In genomic region chr3:43448098-43448497, GRCh38 we compare ENCODE assay signal across 18 cellular contexts.
A peak's percentile ranks its signal among the peaks of the same experiment; 100 is the strongest.
DNase-seq lines count a peak whose midpoint lies in the region; ATAC-seq and TF ChIP-seq lines count a peak whose summit lies in the region.
"Had no signal": no experiment of that assay in that cellular context is flagged by ENCODE, and none has a peak within 500 bp of the region (broad histone marks: within the 10 kb centered on the region; RNA-seq: fewer than 3 reads in every experiment).

No MANE protein-coding gene starts in this region.

- no peaks in the 10 kb centered on the region for H3K27me3 Mint-ChIP-seq in activated CD8-positive, alpha-beta T cell treated with anti-CD3 and anti-CD28 coated beads for 36 hours
- no peaks in the 10 kb centered on the region for H3K27me3 Mint-ChIP-seq in activated CD8-positive, alpha-beta T cell treated with anti-CD3 and anti-CD28 coated beads, Interleukin-2, amount 10 ng/mL, durations not matched to agents 7 days and 5 days (ENCODE audit: low read depth)
- H3K27me3 Mint-ChIP-seq in activated T-helper 17 cell treated with anti-CD3 and anti-CD28 coated beads, Interleukin-2, amount 50 U/mL, for 72 hours: no peaks in the 10 kb centered on the region
- no peaks in the 10 kb centered on the region for H3K27me3 Mint-ChIP-seq in natural killer cell (ENCODE audit: low read depth in 2 of 2)
- H3K27me3 Mint-ChIP-seq: CD4-positive, alpha-beta memory T cell had no signal

- peak; percentile 47 for ATAC-seq in activated CD8-positive, alpha-beta T cell treated with anti-CD3 and anti-CD28 coated beads for 36 hours
- no peak for ATAC-seq in activated CD8-positive, alpha-beta T cell treated with anti-CD3 and anti-CD28 coated beads, Interleukin-2, amount 10 ng/mL, durations not matched to agents 7 days and 5 days
- ATAC-seq in activated naive CD4-positive, alpha-beta T cell treated with anti-CD3 and anti-CD28 coated beads, Interleukin-2, amount 50 U/mL, for 72 hours: peak; percentile 41 to 76
- peak; percentile 89 for ATAC-seq in activated T-helper 17 cell treated with anti-CD3 and anti-CD28 coated beads, Interleukin-2, amount 50 U/mL, for 72 hours (replicated peaks)
- no peak for ATAC-seq in Right ventricle myocardium inferior
- ATAC-seq in natural killer cell: no peak
- ATAC-seq: A549, HCT116 had no signal

- H3K4me3 Mint-ChIP-seq in activated CD8-positive, alpha-beta T cell treated with anti-CD3 and anti-CD28 coated beads for 36 hours: no peak overlapping the region
- no peak overlapping the region for H3K4me3 Mint-ChIP-seq in activated CD8-positive, alpha-beta T cell treated with anti-CD3 and anti-CD28 coated beads, Interleukin-2, amount 10 ng/mL, durations not matched to agents 7 days and 5 days
- H3K4me3 Mint-ChIP-seq in activated T-helper 17 cell treated with anti-CD3 and anti-CD28 coated beads, Interleukin-2, amount 50 U/mL, for 72 hours: no peak overlapping the region
- no peak overlapping the region for H3K4me3 Mint-ChIP-seq in natural killer cell
- H3K4me3 Mint-ChIP-seq: CD14-positive monocyte; CD4-positive, alpha-beta memory T cell; HFFc6 had no signal

- H3K4me1 Mint-ChIP-seq in activated CD8-positive, alpha-beta T cell treated with anti-CD3 and anti-CD28 coated beads for 36 hours (ENCODE audit: low read depth): peaks cover 4% of the 10 kb centered on the region
- H3K4me1 Mint-ChIP-seq in activated CD8-positive, alpha-beta T cell treated with anti-CD3 and anti-CD28 coated beads, Interleukin-2, amount 10 ng/mL, durations not matched to agents 7 days and 5 days (ENCODE audit: low read depth): peaks cover 2% of the 10 kb centered on the region
- peaks cover 4% of the 10 kb centered on the region for H3K4me1 Mint-ChIP-seq in activated T-helper 17 cell treated with anti-CD3 and anti-CD28 coated beads, Interleukin-2, amount 50 U/mL, for 72 hours
- H3K4me1 Mint-ChIP-seq in natural killer cell: peaks cover 8 to 9% of the 10 kb centered on the region in 2 donors

- DNase-seq in activated CD8-positive, alpha-beta T cell treated with anti-CD3 and anti-CD28 coated beads for 36 hours: peak; percentile 10
- DNase-seq in activated CD8-positive, alpha-beta T cell treated with anti-CD3 and anti-CD28 coated beads, Interleukin-2, amount 10 ng/mL, durations not matched to agents 7 days and 5 days: no peak
- no peak for DNase-seq in activated naive CD4-positive, alpha-beta T cell treated with anti-CD3 and anti-CD28 coated beads, Interleukin-2, amount 50 U/mL, for 72 hours (ENCODE audit: low spot score in 2 of 2)
- no peak for DNase-seq in activated naive CD4-positive, alpha-beta T cell treated with Interleukin-2 at 50 U/mL for 16 hours
- DNase-seq in Right ventricle myocardium inferior (ENCODE audit: missing footprints): no peak
- no peak for DNase-seq in natural killer cell
- DNase-seq: CD4-positive, alpha-beta memory T cell; DMS153; DMS79; GDM1; GOT3; H7; HFFc6; IMR-90 had no signal

- POLR2A ChIA-PET in activated CD8-positive, alpha-beta T cell treated with anti-CD3 and anti-CD28 coated beads for 36 hours (lab: Charles Lee): no interaction called here
- POLR2A ChIA-PET in activated CD8-positive, alpha-beta T cell treated with anti-CD3 and anti-CD28 coated beads, Interleukin-2, amount 10 ng/mL, durations not matched to agents 7 days and 5 days (lab: Charles Lee): no interaction called here

- no peaks in the 10 kb centered on the region for H3K36me3 Mint-ChIP-seq in activated CD8-positive, alpha-beta T cell treated with anti-CD3 and anti-CD28 coated beads for 36 hours (ENCODE audit: low read depth)
- H3K36me3 Mint-ChIP-seq in activated CD8-positive, alpha-beta T cell treated with anti-CD3 and anti-CD28 coated beads, Interleukin-2, amount 10 ng/mL, durations not matched to agents 7 days and 5 days (ENCODE audit: low read depth): no peaks in the 10 kb centered on the region
- no peaks in the 10 kb centered on the region for H3K36me3 Mint-ChIP-seq in activated naive CD4-positive, alpha-beta T cell treated with anti-CD3 and anti-CD28 coated beads, Interleukin-2, amount 50 U/mL, for 72 hours
- H3K36me3 Mint-ChIP-seq in activated T-helper 17 cell treated with anti-CD3 and anti-CD28 coated beads, Interleukin-2, amount 50 U/mL, for 72 hours (ENCODE audit: low read depth): no peaks in the 10 kb centered on the region
- no peaks in the 10 kb centered on the region for H3K36me3 Mint-ChIP-seq in natural killer cell
- H3K36me3 Mint-ChIP-seq: CD4-positive, alpha-beta memory T cell had no signal

- TF ChIP-seq CTCF in activated CD8-positive, alpha-beta T cell treated with anti-CD3 and anti-CD28 coated beads for 36 hours (IDR thresholded peaks at IDR 0.05): no peak
- no peak for TF ChIP-seq CTCF in natural killer cell (IDR thresholded peaks at IDR 0.05)

- H3K9me3 Mint-ChIP-seq in activated CD8-positive, alpha-beta T cell treated with anti-CD3 and anti-CD28 coated beads for 36 hours: no peaks in the 10 kb centered on the region
- H3K9me3 Mint-ChIP-seq in activated CD8-positive, alpha-beta T cell treated with anti-CD3 and anti-CD28 coated beads, Interleukin-2, amount 10 ng/mL, durations not matched to agents 7 days and 5 days (ENCODE audit: insufficient read depth): no peaks in the 10 kb centered on the region
- H3K9me3 Mint-ChIP-seq in activated naive CD4-positive, alpha-beta T cell treated with anti-CD3 and anti-CD28 coated beads, Interleukin-2, amount 50 U/mL, for 72 hours: no peaks in the 10 kb centered on the region
- H3K9me3 Mint-ChIP-seq in activated T-helper 17 cell treated with anti-CD3 and anti-CD28 coated beads, Interleukin-2, amount 50 U/mL, for 72 hours: no peaks in the 10 kb centered on the region
- H3K9me3 Mint-ChIP-seq in natural killer cell: no peaks in the 10 kb centered on the region
- H3K9me3 Mint-ChIP-seq: CD14-positive monocyte, HFFc6 had no signal

- CTCF ChIA-PET in activated CD8-positive, alpha-beta T cell treated with anti-CD3 and anti-CD28 coated beads for 36 hours (lab: Charles Lee): no interaction called here
- CTCF ChIA-PET in activated CD8-positive, alpha-beta T cell treated with anti-CD3 and anti-CD28 coated beads, Interleukin-2, amount 10 ng/mL, durations not matched to agents 7 days and 5 days (lab: Charles Lee): interaction anchor here (1.1 to 1.4 kb wide), 3 partner anchors 9 to 59 kb away, joined by 3 to 4 read pairs (median 3); no protein-coding TSS in a partner anchor

- H3K27ac Mint-ChIP-seq in activated CD8-positive, alpha-beta T cell treated with anti-CD3 and anti-CD28 coated beads for 36 hours: no peak overlapping the region
- H3K27ac Mint-ChIP-seq in activated CD8-positive, alpha-beta T cell treated with anti-CD3 and anti-CD28 coated beads, Interleukin-2, amount 10 ng/mL, durations not matched to agents 7 days and 5 days: no peak overlapping the region
- H3K27ac Mint-ChIP-seq in activated naive CD4-positive, alpha-beta T cell treated with anti-CD3 and anti-CD28 coated beads, Interleukin-2, amount 50 U/mL, for 72 hours: no peak overlapping the region
- H3K27ac Mint-ChIP-seq in activated T-helper 17 cell treated with anti-CD3 and anti-CD28 coated beads, Interleukin-2, amount 50 U/mL, for 72 hours: no peak overlapping the region
- H3K27ac Mint-ChIP-seq in natural killer cell: no peak overlapping the region
- H3K27ac Mint-ChIP-seq: CD14-positive monocyte, HFFc6 had no signal

- intact Hi-C loops in activated CD8-positive, alpha-beta T cell treated with anti-CD3 and anti-CD28 coated beads for 36 hours (cut with micrococcal nuclease): no loop called here
- intact Hi-C loops in Right ventricle myocardium inferior (cut with DNase I) (no loop called here), natural killer cell (cut with micrococcal nuclease) (no loop called here)

Comparison
In these comparisons a context has a peak if more than half of its experiments do, and no peak if none do; other contexts are left out.
1. ATAC-seq: peak in activated CD8-positive, alpha-beta T cell treated with anti-CD3 and anti-CD28 coated beads for 36 hours (single experiment), activated naive CD4-positive, alpha-beta T cell treated with anti-CD3 and anti-CD28 coated beads, Interleukin-2, amount 50 U/mL, for 72 hours (2 of 2) and activated T-helper 17 cell treated with anti-CD3 and anti-CD28 coated beads, Interleukin-2, amount 50 U/mL, for 72 hours (single experiment); none in activated CD8-positive, alpha-beta T cell treated with anti-CD3 and anti-CD28 coated beads, Interleukin-2, amount 10 ng/mL, durations not matched to agents 7 days and 5 days (single experiment), Right ventricle myocardium inferior (single experiment) and natural killer cell (0 of 3).